In genomic region chr18:332721-333513, GRCh38 we compare ENCODE assay signal across 15 cellular contexts.
DNase-seq lines count a peak whose midpoint lies in the region; ATAC-seq and TF ChIP-seq lines count a peak whose summit lies in the region.
"Had no signal": no experiment of that assay in that cellular context is flagged by ENCODE, and none has a peak within 500 bp of the region (broad histone marks: within the 10 kb centered on the region; RNA-seq: fewer than 3 reads in every experiment).

No MANE protein-coding gene starts in this region.

- TF ChIP-seq CTCF in esophagus muscularis mucosa (IDR thresholded peaks at IDR 0.05): no peak
- TF ChIP-seq CTCF in smooth muscle cell (IDR thresholded peaks at IDR 0.05; ENCODE audit: borderline replicate concordance, insufficient read depth, poor library complexity, severe bottlenecking): no peak
- no peak for TF ChIP-seq CTCF in esophagus squamous epithelium (IDR thresholded peaks at IDR 0.05)
- TF ChIP-seq CTCF in GM20000 (IDR thresholded peaks at IDR 0.05; ENCODE audit: extremely low read depth, missing control alignments): no peak

- no peaks in the 10 kb centered on the region for H4K20me1 ChIP-seq in smooth muscle cell (ENCODE audit: low read depth)

- intact Hi-C loops in esophagus muscularis mucosa (cut with DNase I) (no loop called here), esophagus squamous epithelium (cut with DNase I) (no loop called here)

- H3K4me1 ChIP-seq in esophagus muscularis mucosa (peaks cover 11 to 30% (median 19%) of the 10 kb centered on the region in 4 donors), smooth muscle cell (ENCODE audit: low read depth) (no peaks in the 10 kb centered on the region), esophagus squamous epithelium (peaks cover 0 to 9% (median 3%) of the 10 kb centered on the region in 3 donors)

- WGBS in esophagus muscularis mucosa: 59% methylated on average over 14 of the region's 14 CpGs
- WGBS in smooth muscle cell (ENCODE audit: low lambda C conversion rate): 36% methylated on average over 14 of the region's 14 CpGs
- WGBS in esophagus squamous epithelium, 2 donors: 75% methylated on average over 6 to 13 of the region's 14 CpGs

- H3K4me3 ChIP-seq in esophagus muscularis mucosa (no peak overlapping the region), smooth muscle cell (no peak overlapping the region), esophagus squamous epithelium (no peak overlapping the region)
- H3K4me3 ChIP-seq: upper lobe of left lung had no signal

- no peak for TF ChIP-seq EP300 in esophagus muscularis mucosa (IDR thresholded peaks at IDR 0.05)

- H2AFZ ChIP-seq in smooth muscle cell (ENCODE audit: low read depth): no peak overlapping the region

- no peak for ATAC-seq in HG03095 (IDR thresholded peaks at IDR 0.05; ENCODE audit: unreplicated experiment)
- ATAC-seq: left lobe of liver, Panc1 had no signal

- H3K27me3 ChIP-seq in esophagus muscularis mucosa (no peaks in the 10 kb centered on the region), smooth muscle cell (ENCODE audit: low read depth) (no peaks in the 10 kb centered on the region), esophagus squamous epithelium (peaks cover 0 to 17% (median 0%) of the 10 kb centered on the region in 4 donors)
- H3K27me3 ChIP-seq: upper lobe of left lung had no signal

- no peak overlapping the region for H3K9ac ChIP-seq in smooth muscle cell (ENCODE audit: low read depth)

- H3F3A ChIP-seq in smooth muscle cell (ENCODE audit: low read depth): no peaks in the 10 kb centered on the region

- H3K36me3 ChIP-seq in esophagus muscularis mucosa (peaks cover 0 to 13% (median 2%) of the 10 kb centered on the region in 4 donors), smooth muscle cell (ENCODE audit: low read depth) (no peaks in the 10 kb centered on the region), esophagus squamous epithelium (no peaks in the 10 kb centered on the region)

- H3K9me3 ChIP-seq in esophagus muscularis mucosa (no peaks in the 10 kb centered on the region), smooth muscle cell (replicated peaks; ENCODE audit: low read depth) (no peaks in the 10 kb centered on the region), esophagus squamous epithelium (no peaks in the 10 kb centered on the region)
- H3K9me3 ChIP-seq: upper lobe of left lung had no signal

- DNase-seq in EH (ENCODE audit: low read depth) (peak; percentile 16), esophagus muscularis mucosa (ENCODE audit: extremely low spot score) (no peak), medulla oblongata (ENCODE audit: extremely low spot score) (peak; percentile 57), smooth muscle cell (lab: John Stamatoyannopoulos, UW; ENCODE audit: unreplicated experiment) (no peak), esophagus squamous epithelium (lab: John Stamatoyannopoulos, UW) (no peak), GM20000 (ENCODE audit: low spot score) (no peak), NCI-H1436 (lab: John Stamatoyannopoulos, UW) (no peak)
- DNase-seq: activated CD4-positive, alpha-beta T cell treated with anti-CD3 and anti-CD28 coated beads, Interleukin-2, amount 10 ng/mL, durations not matched to agents 7 days and 5 days; activated T-cell treated with anti-CD3 and anti-CD28 coated beads, Interleukin-2, amount 50 U/mL, for 48 hours; NCI-H510A; stimulated activated CD4-positive, alpha-beta T cell treated with anti-CD3 and anti-CD28 coated beads, Interleukin-15, amount 100 ng/mL, for 24 hours had no signal

- H3K4me2 ChIP-seq in smooth muscle cell: peak overlapping the region; percentile 43

- no peaks in the 10 kb centered on the region for H3K79me2 ChIP-seq in smooth muscle cell (ENCODE audit: low read depth)

- no peak for TF ChIP-seq POLR2A in esophagus muscularis mucosa (IDR thresholded peaks at IDR 0.05; ENCODE audit: low read depth)
- no peak for TF ChIP-seq POLR2A in esophagus squamous epithelium (IDR thresholded peaks at IDR 0.05)

- H3K27ac ChIP-seq in esophagus muscularis mucosa (replicated peaks in 1 of 4): peak overlapping the region; percentile 4 to 34 (median 29)
- H3K27ac ChIP-seq in smooth muscle cell (ENCODE audit: low read depth): no peak overlapping the region
- peak overlapping the region in 2 of 4 donors; percentile 23 to 40 for H3K27ac ChIP-seq in esophagus squamous epithelium

Comparison
In these comparisons a context has a peak if more than half of its experiments do, and no peak if none do; other contexts are left out.
1. DNase-seq: peak in EH (single experiment) and medulla oblongata (single experiment); none in esophagus muscularis mucosa (single experiment), smooth muscle cell (single experiment), esophagus squamous epithelium (single experiment), GM20000 (single experiment) and NCI-H1436 (single experiment).